8 cellular contexts compared by ENCODE assay signal in the genomic region with DNA sequence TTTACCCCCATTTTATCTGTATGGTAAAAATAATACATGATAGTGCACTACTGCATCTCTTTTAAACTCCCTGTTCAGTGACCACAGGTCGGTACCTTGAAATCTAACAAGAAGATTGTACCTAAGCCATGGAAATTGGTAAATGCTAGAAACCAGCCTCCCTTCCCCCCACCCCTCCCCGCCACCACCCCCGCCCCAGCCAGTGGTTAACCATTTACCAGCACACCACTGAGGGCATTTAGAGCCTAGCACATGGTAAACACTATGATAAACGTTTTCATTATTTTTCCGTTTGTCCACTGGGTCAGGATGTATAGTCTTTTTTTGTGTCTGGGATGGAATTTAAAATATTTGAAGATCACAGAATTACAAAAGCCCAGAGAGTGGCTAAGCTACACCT. TPM values are rescaled to one million over a fixed set of nuclear protein-coding genes. Genes with fewer than 3 reads are reported as not detected.
DNase-seq lines count a peak whose midpoint lies in the region; ATAC-seq and TF ChIP-seq lines count a peak whose summit lies in the region.

No MANE protein-coding gene starts in this region.

- no peaks in the 10 kb centered on the region for H3K27me3 ChIP-seq in body of pancreas
- no peaks in the 10 kb centered on the region for H3K27me3 ChIP-seq in mononuclear cell (ENCODE audit: insufficient read depth, low read length)

- DNase-seq in AG09309 (ENCODE audit: low read depth) (no peak), HuH-7 (ENCODE audit: low spot score) (peak; percentile 77), body of pancreas (peak in 1 of 4 donors; percentile 44), NCI-H2107 treated with DMSO at 0.1 percent for 48 hours (lab: John Stamatoyannopoulos, UW; ENCODE audit: unreplicated experiment) (no peak), GM19240 (ENCODE audit: insufficient read length, low spot score) (no peak)

- H3K4me3 ChIP-seq in AG09309 (ENCODE audit: control insufficient read depth, low read depth, low read length) (peak overlapping the region; percentile 60), body of pancreas (peak overlapping the region in 1 of 2 donors; percentile 30), mononuclear cell (ENCODE audit: low read length) (peak overlapping the region; percentile 65)

- 1 to 13% methylated on average over 3 to 5 of the region's 5 CpGs for WGBS in body of pancreas, 2 donors

- TF ChIP-seq POLR2A in body of pancreas (IDR thresholded peaks at IDR 0.05), result no peak

- peaks cover 34% of the 10 kb centered on the region for H3K4me1 ChIP-seq in body of pancreas
- H3K4me1 ChIP-seq in mononuclear cell (ENCODE audit: insufficient read depth, low read length), result peaks cover 20% of the 10 kb centered on the region

- H3K9me3 ChIP-seq in body of pancreas, result no peaks in the 10 kb centered on the region
- no peaks in the 10 kb centered on the region for H3K9me3 ChIP-seq in mononuclear cell (ENCODE audit: low read depth, low read length)

- H3K27ac ChIP-seq in body of pancreas, result peak overlapping the region in 3 of 4 donors; percentile 59 to 84 (median 83)

- ATAC-seq in body of pancreas (no peak), HG02642 (IDR thresholded peaks at IDR 0.05; ENCODE audit: poor library complexity, unreplicated experiment) (no peak), GM21717 (IDR thresholded peaks at IDR 0.05; ENCODE audit: unreplicated experiment) (no peak)

- no peak for TF ChIP-seq CTCF in AG09309 (IDR thresholded peaks at IDR 0.05; ENCODE audit: control insufficient read depth, insufficient read depth, low read depth, low read length, missing control alignments)
- no peak for TF ChIP-seq CTCF in body of pancreas (IDR thresholded peaks at IDR 0.05)

- intact Hi-C loops in body of pancreas (cut with DNase I), result no loop called here

- H3K36me3 ChIP-seq in body of pancreas (replicated peaks in 1 of 2; ENCODE audit: insufficient read depth in 1 of 2, low read depth in 2 of 2), result no peaks in the 10 kb centered on the region

RNA-seq across cellular contexts. Expression of gene FTSJ1, which starts 0.7 kb away (rescaled TPM):
- total RNA-seq in body of pancreas, result 10 to 100 TPM; 37.1 to 56.4 TPM
- 19.3 TPM for total RNA-seq in mononuclear cell

RNA-seq across cellular contexts. Expression of gene SLC38A5, which starts 5.2 kb away (rescaled TPM):
- total RNA-seq in body of pancreas, result 100 to 1,000 TPM in 1 of 2 donors, 10 to 100 TPM in 1; 83.8 to 166 TPM
- 4.5 TPM for total RNA-seq in mononuclear cell

RNA-seq across cellular contexts. Expression of gene PORCN, which starts 33.5 kb away (rescaled TPM):
- total RNA-seq in body of pancreas (10 to 100 TPM in 1 of 2 donors, 1 to 10 TPM in 1; 6.2 to 22.7 TPM), mononuclear cell (13.6 TPM)

RNA-seq across cellular contexts. Expression of gene EBP, which starts 46.3 kb away (rescaled TPM):
- total RNA-seq in body of pancreas (10 to 100 TPM; 14.8 to 19.7 TPM), mononuclear cell (27.6 TPM)

Comparison
In these comparisons a context has a peak if more than half of its experiments do, and no peak if none do; other contexts are left out.
1. RNA of gene SLC38A5, which starts 5.2 kb away (total RNA-seq): 83.8 to 166 TPM in body of pancreas; 4.5 TPM in mononuclear cell (single experiment); every median in the first group is over 10 times any median in the second.